9 cellular contexts compared by ENCODE assay signal in the genomic region with DNA sequence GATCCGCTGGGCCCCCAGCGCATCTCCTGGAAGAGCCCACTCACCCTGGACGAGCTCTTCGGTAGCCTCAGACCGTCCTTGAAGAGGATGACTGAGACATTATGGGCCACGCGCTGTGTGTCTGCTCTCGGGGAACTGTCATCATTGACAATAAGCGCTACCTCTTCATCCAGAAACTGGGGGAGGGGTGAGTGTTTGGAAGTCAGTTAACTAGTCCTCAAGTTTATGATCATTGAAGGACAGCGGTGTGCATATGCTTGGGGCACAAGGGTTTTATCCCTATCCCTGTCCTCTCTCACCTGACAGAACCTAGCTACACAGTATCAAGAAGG. TPM values are rescaled to one million over a fixed set of nuclear protein-coding genes. Genes with fewer than 3 reads are reported as not detected.
DNase-seq lines count a peak whose midpoint lies in the region; ATAC-seq, FAIRE-seq and TF ChIP-seq lines count a peak whose summit lies in the region.
"Had no signal": no experiment of that assay in that cellular context is flagged by ENCODE, and none has a peak within 500 bp of the region (broad histone marks: within the 10 kb centered on the region; RNA-seq: fewer than 3 reads in every experiment).

No MANE protein-coding gene starts in this region.

- peaks cover 29 to 41% of the 10 kb centered on the region in 2 experiments for H3K4me1 ChIP-seq in HCT116 (ENCODE audit: control insufficient read depth in 1 of 2, insufficient read depth in 2 of 2, low read length in 2 of 2)
- H3K4me1 ChIP-seq in hepatocyte (ENCODE audit: insufficient read depth): peaks cover 39% of the 10 kb centered on the region
- peaks cover 20 to 21% of the 10 kb centered on the region in 2 donors for H3K4me1 ChIP-seq in small intestine (ENCODE audit: control insufficient read depth in 2 of 2, insufficient read depth in 1 of 2, low read depth in 1 of 2, low read length in 1 of 2)

- intact Hi-C loops in HCT116 (cut with micrococcal nuclease): no loop called here

- no peak for TF ChIP-seq POLR2A in HCT116 (IDR thresholded peaks at IDR 0.05; ENCODE audit: borderline replicate concordance, extremely low read depth, insufficient read depth, insufficient read length)

- H4K20me1 ChIP-seq in HCT116 (ENCODE audit: insufficient read depth) (no peaks in the 10 kb centered on the region), hepatocyte (ENCODE audit: insufficient read depth, poor library complexity, severe bottlenecking) (no peaks in the 10 kb centered on the region)

- peak overlapping the region; percentile 82 for H3K9ac ChIP-seq in HCT116 (ENCODE audit: low read length)

- peaks cover 22% of the 10 kb centered on the region for H3K4me1 Mint-ChIP-seq in WTC11

- H3K9me3 Mint-ChIP-seq in WTC11: no peaks in the 10 kb centered on the region

- DNase-seq in HCT116 (ENCODE audit: low read depth, low spot score) (no peak), WTC11 (ENCODE audit: low spot score) (no peak), hepatocyte (ENCODE audit: low spot score) (peak; percentile 34), small intestine (peak; percentile 14), GF-D8 (lab: John Stamatoyannopoulos, UW) (no peak), amygdala (lab: John Stamatoyannopoulos, UW) (no peak)

- CTCF ChIA-PET in HCT116 (lab: Charles Lee) (interaction anchor here (0.6 to 2.6 kb wide), 4 partner anchors 33 to 599 kb away, joined by 3 to 19 read pairs (median 3); a partner anchor contains a TSS), WTC11 (lab: Charles Lee) (interaction anchor here (0.9 to 1.7 kb wide), 8 partner anchors 32 to 188 kb away, joined by 3 to 20 read pairs (median 4); a partner anchor contains a TSS)

- H3K27me3 Mint-ChIP-seq in WTC11 (ENCODE audit: low read depth): no peaks in the 10 kb centered on the region

- H3K27ac Mint-ChIP-seq in WTC11: peak overlapping the region; percentile 96

- H3K27ac ChIP-seq in HCT116 (ENCODE audit: low read depth, low read length) (peak overlapping the region; percentile 79), hepatocyte (peak overlapping the region; percentile 93), small intestine (ENCODE audit: low read depth in 1 of 2, low read length in 1 of 2) (peak overlapping the region; percentile 89 to 91)

- WGBS in hepatocyte (ENCODE audit: low lambda C conversion rate, missing lambda C conversion rate): 34% methylated on average over 10 of the region's 10 CpGs
- WGBS in small intestine, 3 donors: 8 to 12% (median 10%) methylated on average over 10 of the region's 10 CpGs

- peak overlapping the region; percentile 93 for H3K4me3 Mint-ChIP-seq in WTC11

- TF ChIP-seq RAD21 in HCT116 (IDR thresholded peaks at IDR 0.05; ENCODE audit: low read depth): no peak

- peaks cover 14% of the 10 kb centered on the region; the same call in 1 of the 2 replicates for H3K79me2 ChIP-seq in HCT116 (ENCODE audit: insufficient read depth, low read length)
- H3K79me2 ChIP-seq in hepatocyte: peaks cover 22% of the 10 kb centered on the region

- peaks cover 0 to 5% of the 10 kb centered on the region in 2 experiments; a peak in 2 of 4 replicates for H3K36me3 ChIP-seq in HCT116 (ENCODE audit: control insufficient read depth in 1 of 2, insufficient read depth in 2 of 2, low read length in 2 of 2)
- no peaks in the 10 kb centered on the region for H3K36me3 ChIP-seq in hepatocyte (replicated peaks; ENCODE audit: insufficient read depth, low read depth)
- H3K36me3 ChIP-seq in small intestine (ENCODE audit: control insufficient read depth in 2 of 2, insufficient read depth in 2 of 2, low read length in 2 of 2): no peaks in the 10 kb centered on the region

- no peaks in the 10 kb centered on the region for H3K9me3 ChIP-seq in HCT116 (ENCODE audit: control insufficient read depth in 1 of 2, insufficient read depth in 1 of 2, low read depth in 1 of 2, low read length in 2 of 2)
- H3K9me3 ChIP-seq in hepatocyte (ENCODE audit: low read depth): no peaks in the 10 kb centered on the region
- no peaks in the 10 kb centered on the region for H3K9me3 ChIP-seq in small intestine (ENCODE audit: control insufficient read depth, low read depth)

- no peak overlapping the region for H2AFZ ChIP-seq in HCT116 (ENCODE audit: low read depth, low read length, poor library complexity, severe bottlenecking)
- peak overlapping the region; percentile 57 for H2AFZ ChIP-seq in hepatocyte

- peaks cover 13% of the 10 kb centered on the region; the same call in 1 of the 2 replicates for H3K36me3 Mint-ChIP-seq in WTC11

- TF ChIP-seq CTCF in HCT116 (IDR thresholded peaks at IDR 0.05 in 2 of 3, conservative IDR thresholded peaks at IDR 0.05 in 1 of 3; ENCODE audit: borderline replicate concordance in 1 of 3, insufficient read depth in 1 of 3, low read depth in 2 of 3, low read length in 2 of 3) (no peak), WTC11 (IDR thresholded peaks at IDR 0.05) (no peak), hepatocyte (IDR thresholded peaks at IDR 0.05; ENCODE audit: poor library complexity) (no peak)

- POLR2A ChIA-PET in HCT116 (lab: Charles Lee): interaction anchor here (1.4 to 2.5 kb wide), 2 partner anchors 17 to 29 kb away, joined by 7 to 8 read pairs; a partner anchor contains a TSS
- POLR2A ChIA-PET in WTC11 (lab: Charles Lee): interaction anchor here (1.1 to 1.8 kb wide), 6 partner anchors 8 to 142 kb away, joined by 5 to 14 read pairs (median 6); a partner anchor contains a TSS

- H3K9me2 ChIP-seq in HCT116 (ENCODE audit: insufficient read depth): no peaks in the 10 kb centered on the region
- no peaks in the 10 kb centered on the region for H3K9me2 ChIP-seq in hepatocyte (replicated peaks; ENCODE audit: insufficient read depth)

- no peak for FAIRE-seq in small intestine (lab: Jason Lieb, UNC)

- no peaks in the 10 kb centered on the region for H3K27me3 ChIP-seq in HCT116 (ENCODE audit: insufficient read depth, low read length)
- H3K27me3 ChIP-seq in hepatocyte: no peaks in the 10 kb centered on the region
- no peaks in the 10 kb centered on the region for H3K27me3 ChIP-seq in small intestine (ENCODE audit: control insufficient read depth in 2 of 2, insufficient read depth in 2 of 2, low read length in 2 of 2)

- H3K4me3 ChIP-seq in HCT116 (replicated peaks in 1 of 2; ENCODE audit: low read depth in 1 of 2, low read length in 2 of 2) (peak overlapping the region; percentile 80 to 96), hepatocyte (peak overlapping the region; percentile 48), small intestine (ENCODE audit: low read depth in 1 of 2, low read length in 2 of 2) (peak overlapping the region; percentile 59 to 91)

- no TSS peak for BruUV-seq in HCT116 (replicated peaks; lab: Mats Ljungman, UMichigan)

- H3K4me2 ChIP-seq in HCT116 (ENCODE audit: low read length): peak overlapping the region; percentile 87
- peak overlapping the region; percentile 89 for H3K4me2 ChIP-seq in hepatocyte

- RAD21 ChIA-PET in HCT116 (lab: Charles Lee; ENCODE audit: low non-redundant PET in 1 of 2, low total read pairs in 2 of 2, uncharacterized antibody in 2 of 2, unreplicated experiment in 2 of 2): no interaction called here

- ATAC-seq in HCT116 (no peak), WTC11 (no peak), GM18502 (IDR thresholded peaks at IDR 0.05; ENCODE audit: poor library complexity, unreplicated experiment) (no peak), GM21381 (IDR thresholded peaks at IDR 0.05; ENCODE audit: unreplicated experiment) (no peak)

TF ChIP-seq in HCT116, 20 proteins besides CTCF, POLR2A, EP300 and RAD21 (continues in another document):
- TF ChIP-seq CEBPB (IDR thresholded peaks at IDR 0.05; ENCODE audit: low read depth) (no peak), JUND (IDR thresholded peaks at IDR 0.05) (no peak), FOSL1 (IDR thresholded peaks at IDR 0.05; ENCODE audit: low read depth) (no peak), SIN3A (IDR thresholded peaks at IDR 0.05; ENCODE audit: low read depth) (no peak), POLR2AphosphoS5 (IDR thresholded peaks at IDR 0.05; ENCODE audit: low read depth, low read length) (no peak), SP1 (IDR thresholded peaks at IDR 0.05; ENCODE audit: low read depth) (no peak)
- TF ChIP-seq, protein P1, sequence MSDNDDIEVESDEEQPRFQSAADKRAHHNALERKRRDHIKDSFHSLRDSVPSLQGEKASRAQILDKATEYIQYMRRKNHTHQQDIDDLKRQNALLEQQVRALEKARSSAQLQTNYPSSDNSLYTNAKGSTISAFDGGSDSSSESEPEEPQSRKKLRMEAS (IDR thresholded peaks at IDR 0.05): no peak

TF ChIP-seq in WTC11, 78 proteins besides CTCF, POLR2A, EP300 and RAD21:
- TF ChIP-seq SP1 (CRISPR knock-in tag; conservative IDR thresholded peaks at IDR 0.05) (no peak), ELF4 (CRISPR knock-in tag; IDR thresholded peaks at IDR 0.05; ENCODE audit: low read depth) (no peak), ZBTB21 (CRISPR knock-in tag; IDR thresholded peaks at IDR 0.05; ENCODE audit: borderline replicate concordance) (no peak), NR2C2 (CRISPR knock-in tag; IDR thresholded peaks at IDR 0.05) (no peak), ZNF396 (CRISPR knock-in tag; IDR thresholded peaks at IDR 0.05; ENCODE audit: borderline replicate concordance) (no peak)

RNA-seq across cellular contexts. Expression of a gene that starts 0.6 kb away (rescaled TPM):
- total RNA-seq in HCT116 (2021; ENCODE audit: unreplicated experiment) (31.4 TPM), WTC11 (2021) (27.4 to 28.8 TPM (median 27.5 TPM) in 3 replicates), hepatocyte (35.6 and 38.8 TPM in 2 replicates)
- 44.1 and 49.2 TPM in 2 replicates for polyA plus RNA-seq in HCT116 (2012)
- polyA plus RNA-seq in hepatocyte (7.7 and 10.1 TPM in 2 replicates), small intestine (10 to 100 TPM; 31.1 to 53.4 (median 44.5) TPM)

RNA-seq across cellular contexts. Expression of a gene that starts 0.6 kb away (rescaled TPM):
- total RNA-seq in HCT116 (2021; ENCODE audit: unreplicated experiment) (6.6 TPM), WTC11 (2021) (5.2 to 6.4 TPM (median 6.1 TPM) in 3 replicates), hepatocyte (5.9 and 9.6 TPM in 2 replicates)
- polyA plus RNA-seq in HCT116 (2012): 2.4 and 4.6 TPM in 2 replicates
- polyA plus RNA-seq in hepatocyte (1.7 and 6.6 TPM in 2 replicates), small intestine (1 to 10 TPM; 3.1 to 5.4 (median 3.2) TPM)

RNA-seq across cellular contexts. Expression of a gene that starts 7.2 kb away (rescaled TPM):
- total RNA-seq in HCT116 (2021; ENCODE audit: unreplicated experiment) (not detected), WTC11 (2021) (0.20 TPM in 1 of 3 replicates, not detected in the others), hepatocyte (0.13 TPM in 1 of 2 replicates, not detected in the other)
- polyA plus RNA-seq in HCT116 (2012): not detected in 2 replicates
- polyA plus RNA-seq in hepatocyte (not detected in 2 replicates), small intestine (under 1 TPM in 2 of 3 donors, not detected in 1; 0.06 to 0.67 TPM)
- total RNA-seq: SK-MEL-5 had no signal

RNA-seq across cellular contexts. Expression of a gene that starts 7.9 kb away (rescaled TPM):
- total RNA-seq in HCT116 (2021; ENCODE audit: unreplicated experiment) (32.7 TPM), WTC11 (2021) (40.8 to 58.7 TPM (median 52.3 TPM) in 3 replicates), hepatocyte (4.7 and 9.6 TPM in 2 replicates)
- polyA plus RNA-seq in HCT116 (2012): 47.0 and 59.8 TPM in 2 replicates
- polyA plus RNA-seq in hepatocyte (10.5 and 14.3 TPM in 2 replicates), small intestine (10 to 100 TPM; 42.2 to 62.0 (median 57.5) TPM)
- total RNA-seq: SK-MEL-5 had no signal

RNA-seq across cellular contexts. Expression of a gene that starts 16.3 kb away (rescaled TPM):
- total RNA-seq in HCT116 (2021; ENCODE audit: unreplicated experiment) (64.7 TPM), WTC11 (2021) (56.9 to 70.4 TPM (median 58.0 TPM) in 3 replicates), hepatocyte (25.2 and 37.5 TPM in 2 replicates)
- polyA plus RNA-seq in HCT116 (2012): 55.8 and 69.3 TPM in 2 replicates
- polyA plus RNA-seq in hepatocyte (41.6 and 47.1 TPM in 2 replicates), small intestine (10 to 100 TPM; 20.2 to 39.6 (median 33.8) TPM)

Comparison
In these comparisons a context has a peak if more than half of its experiments do, and no peak if none do; other contexts are left out.
1. DNase-seq: peak in hepatocyte (single experiment) and small intestine (single experiment); none in HCT116 (single experiment), WTC11 (single experiment), GF-D8 (single experiment) and amygdala (0 of 56).
2. Peak in every context shown above with its lines, with median percentiles within 50 percentile points of each other: H3K27ac ChIP-seq and H3K4me3 ChIP-seq.